ENCODE assay signal across 27 cellular contexts in the genomic region with DNA sequence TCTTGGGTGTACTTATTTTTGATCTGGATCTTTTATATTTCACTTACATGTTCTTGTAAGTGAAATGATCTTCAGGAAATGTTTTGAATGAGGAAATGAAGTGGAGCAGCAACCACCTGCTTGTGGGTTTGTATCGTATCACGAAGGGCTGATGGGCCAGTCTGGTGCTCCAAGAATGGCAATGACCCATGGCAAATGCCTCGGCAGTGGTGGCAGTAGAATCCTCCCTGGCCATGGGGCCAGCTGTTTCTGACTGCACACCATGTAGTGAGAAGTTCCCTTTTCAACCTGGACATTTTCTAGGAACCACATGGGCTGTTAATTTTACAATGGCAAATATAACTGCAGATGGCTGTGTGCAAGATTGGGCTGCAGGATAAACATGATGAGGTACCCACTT. TPM values are rescaled to one million over a fixed set of nuclear protein-coding genes. Genes with fewer than 3 reads are reported as not detected.
A peak's percentile ranks its signal among the peaks of the same experiment; 100 is the strongest.
DNase-seq lines count a peak whose midpoint lies in the region; TF ChIP-seq lines count a peak whose summit lies in the region.
"Had no signal": no experiment of that assay in that cellular context is flagged by ENCODE, and none has a peak within 500 bp of the region (broad histone marks: within the 10 kb centered on the region; RNA-seq: fewer than 3 reads in every experiment).

No MANE protein-coding gene starts in this region.

- H3K27me3 ChIP-seq in Karpas-422 (ENCODE audit: low read length) = no peaks in the 10 kb centered on the region
- H3K27me3 ChIP-seq in right atrium auricular region = no peaks in the 10 kb centered on the region
- no peaks in the 10 kb centered on the region for H3K27me3 ChIP-seq in esophagus muscularis mucosa
- H3K27me3 ChIP-seq: neutrophil had no signal

- no peak for TF ChIP-seq POLR2A in esophagus muscularis mucosa (IDR thresholded peaks at IDR 0.05; ENCODE audit: low read depth)

- no peaks in the 10 kb centered on the region for H3K9me2 ChIP-seq in Karpas-422 (replicated peaks; ENCODE audit: insufficient read depth, low read length)

- TF ChIP-seq EP300 in esophagus muscularis mucosa (IDR thresholded peaks at IDR 0.05) = no peak

- H3K9ac ChIP-seq in Karpas-422 (ENCODE audit: low read length) = no peak overlapping the region

- in situ Hi-C loops in G401 (cut with HindIII; ENCODE audit: low sequenced_read_pairs) = no loop called here

- WGBS in esophagus muscularis mucosa = 73% methylated on average over 3 of the region's 3 CpGs

- no peaks in the 10 kb centered on the region for H3K9me3 ChIP-seq in Karpas-422 (ENCODE audit: low read length)
- H3K9me3 ChIP-seq in right atrium auricular region = no peaks in the 10 kb centered on the region
- H3K9me3 ChIP-seq in esophagus muscularis mucosa = no peaks in the 10 kb centered on the region
- H3K9me3 ChIP-seq: Caco-2, neutrophil, prostate gland had no signal

- H3K27ac ChIP-seq in Karpas-422 (ENCODE audit: low read length) (no peak overlapping the region), right atrium auricular region (peak overlapping the region; percentile 65 to 81), esophagus muscularis mucosa (replicated peaks in 1 of 4) (no peak overlapping the region)
- H3K27ac ChIP-seq: 22Rv1, epithelial cell of prostate, neutrophil, prostate gland had no signal

- H3K4me1 ChIP-seq in Karpas-422 (ENCODE audit: low read length) (peaks cover 30% of the 10 kb centered on the region), right atrium auricular region (peaks cover 0 to 24% of the 10 kb centered on the region in 2 donors), esophagus muscularis mucosa (peaks cover 0 to 6% (median 4%) of the 10 kb centered on the region in 4 donors)
- H3K4me1 ChIP-seq: prostate gland had no signal

- no peak overlapping the region for H2AFZ ChIP-seq in Karpas-422 (ENCODE audit: low read length)

- H3K4me2 ChIP-seq in Karpas-422 (ENCODE audit: low read depth, low read length, poor library complexity, severe bottlenecking) = peak overlapping the region; percentile 22

- TF ChIP-seq CTCF in right atrium auricular region (IDR thresholded peaks at IDR 0.05) = no peak
- TF ChIP-seq CTCF in esophagus muscularis mucosa (IDR thresholded peaks at IDR 0.05) = no peak

- H3K36me3 ChIP-seq in Karpas-422 (ENCODE audit: insufficient read depth, low read length) (no peaks in the 10 kb centered on the region), right atrium auricular region (no peaks in the 10 kb centered on the region), esophagus muscularis mucosa (no peaks in the 10 kb centered on the region)
- H3K36me3 ChIP-seq: neutrophil, prostate gland had no signal

- intact Hi-C loops in esophagus muscularis mucosa (cut with DNase I) = no loop called here

- H3K79me2 ChIP-seq in Karpas-422 (ENCODE audit: low read length) = no peaks in the 10 kb centered on the region

- DNase-seq in DMS 273 (lab: John Stamatoyannopoulos, UW; ENCODE audit: unreplicated experiment) (peak; percentile 32), DMS 273 treated with DMSO at 0.1 percent for 48 hours (lab: John Stamatoyannopoulos, UW) (no peak), Karpas-422 (peak; percentile 48), right atrium auricular region (ENCODE audit: low spot score) (no peak), G401 (ENCODE audit: low spot score) (no peak), activated gamma-delta T cell (lab: John Stamatoyannopoulos, UW) (no peak), esophagus muscularis mucosa (ENCODE audit: extremely low spot score) (no peak), NCI-H82 (lab: John Stamatoyannopoulos, UW) (no peak)
- DNase-seq: activated CD4-positive, alpha-beta T cell treated with anti-CD3 and anti-CD28 coated beads for 4 hours; activated effector memory CD4-positive, alpha-beta T cell treated with Interleukin-2 at 50 U/mL for 16 hours; activated naive CD8-positive, alpha-beta T cell treated with anti-CD3 and anti-CD28 coated beads, Interleukin-2, amount 10 ng/mL, durations not matched to agents 7 days and 5 days; aorta; Caco-2; DMS79; effector CD4-positive, alpha-beta T cell; H7; mesenchymal stem cell; NCI-H1417 treated with DMSO at 0.1 percent for 48 hours; NCI-H2029 treated with DMSO at 0.1 percent for 48 hours; NCI-H2227 treated with DMSO at 0.1 percent for 48 hours; NCI-H526 treated with DMSO at 0.1 percent for 48 hours; SHP77; trophoblast cell had no signal

- H3K4me3 ChIP-seq in Karpas-422 (ENCODE audit: low read length) = no peak overlapping the region
- no peak overlapping the region for H3K4me3 ChIP-seq in right atrium auricular region
- no peak overlapping the region for H3K4me3 ChIP-seq in esophagus muscularis mucosa
- H3K4me3 ChIP-seq: prostate gland had no signal

- H4K20me1 ChIP-seq in Karpas-422 (ENCODE audit: insufficient read depth, low read depth, low read length) = no peaks in the 10 kb centered on the region

RNA-seq across cellular contexts. Expression of a gene that starts 29.9 kb away (rescaled TPM):
- 47.6 and 72.5 TPM in 2 replicates for total RNA-seq in Karpas-422 (2014; rRNA removed; shearing (Covaris generic); ENCODE audit: low replicate concordance)
- total RNA-seq in right atrium auricular region (10 to 100 TPM; 47.6 to 84.7 TPM), esophagus muscularis mucosa (10 to 100 TPM; 42.5 to 60.8 (median 52.5) TPM)
- 39.8 and 46.9 TPM in 2 replicates for total RNA-seq in G401 (2014; rRNA removed; shearing (Covaris generic))

Comparison
In these comparisons a context has a peak if more than half of its experiments do, and no peak if none do; other contexts are left out.
1. DNase-seq: peak in DMS 273 (single experiment) and Karpas-422 (single experiment); none in DMS 273 treated with DMSO at 0.1 percent for 48 hours (single experiment), right atrium auricular region (single experiment), G401 (single experiment), activated gamma-delta T cell (single experiment), esophagus muscularis mucosa (single experiment) and NCI-H82 (single experiment).
2. H3K27ac ChIP-seq: peak in right atrium auricular region (2 of 2); none in Karpas-422 (single experiment) and esophagus muscularis mucosa (0 of 4).